22 cellular contexts compared by ENCODE assay signal in the genomic region with DNA sequence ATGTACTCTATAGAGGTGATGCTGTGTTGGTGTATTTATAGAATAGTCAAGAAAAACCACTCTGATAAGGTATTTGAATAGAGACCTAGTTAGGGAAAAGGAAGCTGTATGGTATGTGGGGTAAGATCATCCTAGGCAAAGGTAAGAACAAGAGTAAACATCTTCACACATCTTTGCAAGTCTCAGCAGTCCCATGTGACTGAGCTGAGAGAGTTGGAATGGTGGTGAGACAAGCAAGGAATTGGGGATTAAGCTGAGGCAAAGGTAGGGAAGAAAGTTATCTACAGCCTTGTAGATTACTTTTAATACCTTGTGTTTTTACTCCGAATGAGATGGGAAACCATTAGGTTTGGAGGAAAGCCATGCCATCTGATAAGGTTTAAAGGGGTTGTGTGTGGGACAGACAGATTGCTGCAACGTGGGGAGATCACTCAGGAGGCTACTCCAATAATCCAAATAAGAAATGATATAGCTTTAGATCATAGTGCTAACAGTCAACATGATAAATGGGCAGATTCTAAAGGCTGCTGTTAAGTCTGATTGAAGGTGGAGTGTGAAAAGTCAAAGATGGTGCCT. TPM values are rescaled to one million over a fixed set of nuclear protein-coding genes. Genes with fewer than 3 reads are reported as not detected.
DNase-seq lines count a peak whose midpoint lies in the region; ATAC-seq and TF ChIP-seq lines count a peak whose summit lies in the region.
"Had no signal": no experiment of that assay in that cellular context is flagged by ENCODE, and none has a peak within 500 bp of the region (broad histone marks: within the 10 kb centered on the region; RNA-seq: fewer than 3 reads in every experiment).

No MANE protein-coding gene starts in this region.

- H3K4me3 Mint-ChIP-seq in natural killer cell (no peak overlapping the region), T-helper 17 cell (peak overlapping the region; percentile 0), immature natural killer cell (no peak overlapping the region)
- H3K4me3 Mint-ChIP-seq in natural killer cell treated with Interleukin-12 subunit alpha and Interleukin-12 subunit beta and Interleukin-15 and Interleukin-18, amount 100 ng/mL, for 72 hours = no peak overlapping the region
- no peak overlapping the region for H3K4me3 Mint-ChIP-seq in stimulated activated naive B cell treated with anti-CD40 and anti-IgM and Interleukin-4, amounts not matched to agents 10 μg/mL and 1 μg/mL and 100 μg/mL, for 72 hours
- no peak overlapping the region for H3K4me3 Mint-ChIP-seq in T-helper 2 cell treated with Interferon-gamma antibody and Interleukin-4, amounts not matched to agents 5 μg/mL and 100 μg/mL, for 36 hours
- H3K4me3 Mint-ChIP-seq: HFFc6 had no signal

- no peaks in the 10 kb centered on the region for H3K36me3 Mint-ChIP-seq in natural killer cell
- H3K36me3 Mint-ChIP-seq in natural killer cell treated with Interleukin-12 subunit alpha and Interleukin-12 subunit beta and Interleukin-15 and Interleukin-18, amount 100 ng/mL, for 72 hours = peaks cover 20% of the 10 kb centered on the region
- H3K36me3 Mint-ChIP-seq in T-helper 17 cell (ENCODE audit: low read depth) = peaks cover 5% of the 10 kb centered on the region
- peaks cover 3 to 21% (median 21%) of the 10 kb centered on the region in 3 donors for H3K36me3 Mint-ChIP-seq in immature natural killer cell
- peaks cover 34 to 49% of the 10 kb centered on the region in 2 donors for H3K36me3 Mint-ChIP-seq in stimulated activated naive B cell treated with anti-CD40 and anti-IgM and Interleukin-4, amounts not matched to agents 10 μg/mL and 1 μg/mL and 100 μg/mL, for 72 hours
- H3K36me3 Mint-ChIP-seq in T-helper 2 cell treated with Interferon-gamma antibody and Interleukin-4, amounts not matched to agents 5 μg/mL and 100 μg/mL, for 36 hours (ENCODE audit: low read depth) = peaks cover 61% of the 10 kb centered on the region

- H3K9me3 ChIP-seq in T-helper 17 cell (ENCODE audit: control insufficient read depth, low read length, poor library complexity, severe bottlenecking) = no peaks in the 10 kb centered on the region
- H3K9me3 ChIP-seq: breast epithelium, prostate gland, thoracic aorta had no signal

- ATAC-seq in natural killer cell (peak; percentile 17 to 46 (median 20)), T-helper 17 cell (peak; percentile 14)
- no peak for ATAC-seq in natural killer cell treated with Interleukin-12 subunit alpha and Interleukin-12 subunit beta and Interleukin-15 and Interleukin-18, amount 100 ng/mL, for 72 hours
- ATAC-seq in stimulated activated naive B cell treated with anti-CD40 and anti-IgM and Interleukin-4, amounts not matched to agents 10 μg/mL and 1 μg/mL and 100 μg/mL, for 72 hours (replicated peaks) = peak in 1 of 2 donors; percentile 10
- ATAC-seq: esophagus mucosa had no signal

- H3K27ac Mint-ChIP-seq in natural killer cell = peak overlapping the region; percentile 25 to 32
- peak overlapping the region in 1 of 2 donors; percentile 13 for H3K27ac Mint-ChIP-seq in natural killer cell treated with Interleukin-12 subunit alpha and Interleukin-12 subunit beta and Interleukin-15 and Interleukin-18, amount 100 ng/mL, for 72 hours
- H3K27ac Mint-ChIP-seq in T-helper 17 cell = peak overlapping the region; percentile 88
- peak overlapping the region in 5 of 6 donors; percentile 3 to 75 (median 19) for H3K27ac Mint-ChIP-seq in immature natural killer cell
- H3K27ac Mint-ChIP-seq in stimulated activated naive B cell treated with anti-CD40 and anti-IgM and Interleukin-4, amounts not matched to agents 10 μg/mL and 1 μg/mL and 100 μg/mL, for 72 hours = peak overlapping the region; percentile 31
- H3K27ac Mint-ChIP-seq in T-helper 2 cell treated with Interferon-gamma antibody and Interleukin-4, amounts not matched to agents 5 μg/mL and 100 μg/mL, for 36 hours = no peak overlapping the region

- no peak for TF ChIP-seq CTCF in natural killer cell (IDR thresholded peaks at IDR 0.05)

- H3K27me3 Mint-ChIP-seq in natural killer cell (ENCODE audit: low read depth in 2 of 2) = no peaks in the 10 kb centered on the region
- no peaks in the 10 kb centered on the region for H3K27me3 Mint-ChIP-seq in natural killer cell treated with Interleukin-12 subunit alpha and Interleukin-12 subunit beta and Interleukin-15 and Interleukin-18, amount 100 ng/mL, for 72 hours
- no peaks in the 10 kb centered on the region for H3K27me3 Mint-ChIP-seq in T-helper 17 cell
- H3K27me3 Mint-ChIP-seq in immature natural killer cell (ENCODE audit: low read depth in 3 of 3) = peaks cover 0 to 11% (median 0%) of the 10 kb centered on the region in 3 donors
- H3K27me3 Mint-ChIP-seq in stimulated activated naive B cell treated with anti-CD40 and anti-IgM and Interleukin-4, amounts not matched to agents 10 μg/mL and 1 μg/mL and 100 μg/mL, for 72 hours = no peaks in the 10 kb centered on the region
- H3K27me3 Mint-ChIP-seq in T-helper 2 cell treated with Interferon-gamma antibody and Interleukin-4, amounts not matched to agents 5 μg/mL and 100 μg/mL, for 36 hours (ENCODE audit: low read depth) = no peaks in the 10 kb centered on the region

- DNase-seq in natural killer cell (no peak), T-helper 17 cell (no peak), immature natural killer cell (no peak), NCI-H774 (lab: John Stamatoyannopoulos, UW) (no peak)
- DNase-seq in natural killer cell treated with Interleukin-12 subunit alpha and Interleukin-12 subunit beta and Interleukin-15 and Interleukin-18, amount 100 ng/mL, for 72 hours (ENCODE audit: low spot score) = no peak
- DNase-seq in stimulated activated naive B cell treated with anti-CD40 and anti-IgM and Interleukin-4, amounts not matched to agents 10 μg/mL and 1 μg/mL and 100 μg/mL, for 72 hours = no peak
- no peak for DNase-seq in T-helper 2 cell treated with Interferon-gamma antibody and Interleukin-4, amounts not matched to agents 5 μg/mL and 100 μg/mL, for 36 hours (ENCODE audit: low spot score)
- no peak for DNase-seq in stimulated activated naive CD4-positive, alpha-beta T cell treated with Interleukin-2 at 50 U/mL for 16 hours (lab: John Stamatoyannopoulos, UW)
- DNase-seq: activated CD4-positive, CD25-positive, alpha-beta regulatory T cell; activated CD8-positive, alpha-beta memory T cell treated with anti-CD3 and anti-CD28 coated beads, Interleukin-2, amount 50 U/mL, for 48 hours; Caco-2; dorsolateral prefrontal cortex; HFFc6; Kasumi-1; NCI-H1092 treated with DMSO at 0.1 percent for 48 hours; NCI-H2081 treated with DMSO at 0.1 percent for 48 hours; NCI-H526; stimulated activated CD4-positive, alpha-beta T cell treated with anti-CD3 and anti-CD28 coated beads, Interleukin-4, amount 100 ng/mL, for 4 hours had no signal

- intact Hi-C loops in natural killer cell (cut with micrococcal nuclease) = no loop called here

- no peaks in the 10 kb centered on the region for H3K9me3 Mint-ChIP-seq in natural killer cell
- H3K9me3 Mint-ChIP-seq in natural killer cell treated with Interleukin-12 subunit alpha and Interleukin-12 subunit beta and Interleukin-15 and Interleukin-18, amount 100 ng/mL, for 72 hours = no peaks in the 10 kb centered on the region
- H3K9me3 Mint-ChIP-seq in immature natural killer cell = no peaks in the 10 kb centered on the region
- H3K9me3 Mint-ChIP-seq in stimulated activated naive B cell treated with anti-CD40 and anti-IgM and Interleukin-4, amounts not matched to agents 10 μg/mL and 1 μg/mL and 100 μg/mL, for 72 hours = peaks cover 4 to 8% of the 10 kb centered on the region in 2 donors
- peaks cover 4% of the 10 kb centered on the region for H3K9me3 Mint-ChIP-seq in T-helper 2 cell treated with Interferon-gamma antibody and Interleukin-4, amounts not matched to agents 5 μg/mL and 100 μg/mL, for 36 hours

- H3K4me1 Mint-ChIP-seq in natural killer cell (peaks cover 18 to 36% of the 10 kb centered on the region in 2 donors), T-helper 17 cell (peaks cover 7% of the 10 kb centered on the region), immature natural killer cell (peaks cover 20 to 66% of the 10 kb centered on the region in 2 donors)
- peaks cover 25 to 38% of the 10 kb centered on the region in 2 donors for H3K4me1 Mint-ChIP-seq in natural killer cell treated with Interleukin-12 subunit alpha and Interleukin-12 subunit beta and Interleukin-15 and Interleukin-18, amount 100 ng/mL, for 72 hours (ENCODE audit: low read depth in 2 of 2)
- H3K4me1 Mint-ChIP-seq in stimulated activated naive B cell treated with anti-CD40 and anti-IgM and Interleukin-4, amounts not matched to agents 10 μg/mL and 1 μg/mL and 100 μg/mL, for 72 hours = peaks cover 6 to 25% of the 10 kb centered on the region in 2 donors
- H3K4me1 Mint-ChIP-seq in T-helper 2 cell treated with Interferon-gamma antibody and Interleukin-4, amounts not matched to agents 5 μg/mL and 100 μg/mL, for 36 hours (ENCODE audit: low read depth) = peaks cover 8% of the 10 kb centered on the region

RNA-seq across cellular contexts. Expression of gene MANBA, which starts 31.7 kb away (rescaled TPM):
- total RNA-seq in natural killer cell (10 to 100 TPM; 38.1 to 43.2 (median 40.8) TPM), T-helper 17 cell (10 to 100 TPM; 20.0 to 27.0 TPM)
- 10 to 100 TPM; 14.7 to 15.5 TPM for total RNA-seq in natural killer cell treated with Interleukin-12 subunit alpha and Interleukin-12 subunit beta and Interleukin-15 and Interleukin-18, amount 100 ng/mL, for 72 hours
- polyA plus RNA-seq in immature natural killer cell = 10 to 100 TPM; 17.7 to 26.2 (median 18.3) TPM

RNA-seq across cellular contexts. Expression of gene UBE2D3, which starts 34.9 kb away (rescaled TPM):
- total RNA-seq in natural killer cell (100 to 1,000 TPM; 527 to 624 (median 529) TPM), T-helper 17 cell (100 to 1,000 TPM; 526 to 528 TPM)
- total RNA-seq in natural killer cell treated with Interleukin-12 subunit alpha and Interleukin-12 subunit beta and Interleukin-15 and Interleukin-18, amount 100 ng/mL, for 72 hours = 100 to 1,000 TPM; 400 to 403 TPM
- polyA plus RNA-seq in immature natural killer cell = 100 to 1,000 TPM; 411 to 718 (median 463) TPM

Comparison
In these comparisons a context has a peak if more than half of its experiments do, and no peak if none do; other contexts are left out.
1. ATAC-seq: peak in natural killer cell (3 of 3) and T-helper 17 cell (single experiment); none in natural killer cell treated with Interleukin-12 subunit alpha and Interleukin-12 subunit beta and Interleukin-15 and Interleukin-18, amount 100 ng/mL, for 72 hours (0 of 2).